Comparison of ENCODE assay signal across 23 cellular contexts in the genomic region with DNA sequence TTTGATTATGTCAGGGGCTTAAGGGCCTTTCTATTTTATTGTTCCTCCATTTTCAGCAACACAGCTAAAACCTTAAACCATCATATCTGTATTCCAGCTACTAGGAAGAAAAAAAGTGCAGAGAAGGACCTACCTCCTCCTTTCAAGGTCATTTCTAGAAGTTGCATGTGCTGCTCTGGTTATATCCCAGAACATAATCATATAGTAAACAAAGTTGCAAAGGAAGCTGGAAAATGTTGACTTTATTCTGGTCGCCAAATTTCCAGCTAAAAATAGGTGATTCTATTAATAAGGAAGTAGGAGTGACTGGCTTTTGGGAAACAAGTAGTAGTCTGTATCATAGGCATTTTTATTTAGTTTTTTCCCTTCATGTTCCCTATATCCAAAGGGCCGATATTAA.
"Had no signal": no experiment of that assay in that cellular context is flagged by ENCODE, and none has a peak within 500 bp of the region (broad histone marks: within the 10 kb centered on the region; RNA-seq: fewer than 3 reads in every experiment).

No MANE protein-coding gene starts in this region.

- DNase-seq: colonic mucosa; cortex of kidney; dorsolateral prefrontal cortex; effector CD4-positive, alpha-beta T cell; effector CD8-positive, alpha-beta T cell; effector memory CD4-positive, alpha-beta T cell; effector memory CD8-positive, alpha-beta T cell; endodermal cell; erythroblast; esophagus squamous epithelium; foreskin fibroblast; foreskin keratinocyte; foreskin melanocyte; gastrocnemius medialis; glutamatergic neuron; head of caudate nucleus; heart left ventricle; heart right ventricle had no signal

- H3K27ac ChIP-seq: colonic mucosa, coronary artery, dorsolateral prefrontal cortex, epithelial cell of prostate, esophagus muscularis mucosa, esophagus squamous epithelium, foreskin keratinocyte, gastrocnemius medialis, gastroesophageal sphincter had no signal

- ATAC-seq: effector memory CD8-positive, alpha-beta T cell; esophagus mucosa; foreskin keratinocyte; gastrocnemius medialis; gastroesophageal sphincter; heart right ventricle had no signal

- H3K36me3 ChIP-seq: colonic mucosa, esophagus muscularis mucosa, esophagus squamous epithelium, gastrocnemius medialis, gastroesophageal sphincter, heart left ventricle, heart right ventricle had no signal

- H3K27me3 ChIP-seq: colonic mucosa, dorsolateral prefrontal cortex, esophagus muscularis mucosa, esophagus squamous epithelium, foreskin keratinocyte, gastrocnemius medialis, gastroesophageal sphincter, heart left ventricle, heart right ventricle had no signal

- H3K9me3 ChIP-seq: colonic mucosa had no signal

- H3K4me1 ChIP-seq: colonic mucosa, esophagus squamous epithelium, foreskin keratinocyte, gastrocnemius medialis, gastroesophageal sphincter had no signal

- H3K4me3 ChIP-seq: colonic mucosa, coronary artery, dorsolateral prefrontal cortex, esophagus muscularis mucosa, esophagus squamous epithelium, gastrocnemius medialis, gastroesophageal sphincter, heart left ventricle, heart right ventricle had no signal
